ENCODE assay signal across 1 cellular context in genomic region chr1:114081145-114082046, GRCh38.
TF ChIP-seq lines count a peak whose summit lies in the region.

No MANE protein-coding gene starts in this region.

TF ChIP-seq in H1, 55 proteins besides CTCF, POLR2A, EP300 and RAD21:
- no peak for TF ChIP-seq TEAD4 (IDR thresholded peaks at IDR 0.05; ENCODE audit: low read depth, low read length)
- no peak for TF ChIP-seq MAFK (IDR thresholded peaks at IDR 0.05; ENCODE audit: low read depth, low read length)
- TF ChIP-seq KDM5A (IDR thresholded peaks at IDR 0.05; ENCODE audit: low read length), result no peak
- no peak for TF ChIP-seq CREB1 (IDR thresholded peaks at IDR 0.05)
- TF ChIP-seq RFX5 (IDR thresholded peaks at IDR 0.05; ENCODE audit: borderline replicate concordance, low read depth, low read length), result no peak
- TF ChIP-seq, protein P1, sequence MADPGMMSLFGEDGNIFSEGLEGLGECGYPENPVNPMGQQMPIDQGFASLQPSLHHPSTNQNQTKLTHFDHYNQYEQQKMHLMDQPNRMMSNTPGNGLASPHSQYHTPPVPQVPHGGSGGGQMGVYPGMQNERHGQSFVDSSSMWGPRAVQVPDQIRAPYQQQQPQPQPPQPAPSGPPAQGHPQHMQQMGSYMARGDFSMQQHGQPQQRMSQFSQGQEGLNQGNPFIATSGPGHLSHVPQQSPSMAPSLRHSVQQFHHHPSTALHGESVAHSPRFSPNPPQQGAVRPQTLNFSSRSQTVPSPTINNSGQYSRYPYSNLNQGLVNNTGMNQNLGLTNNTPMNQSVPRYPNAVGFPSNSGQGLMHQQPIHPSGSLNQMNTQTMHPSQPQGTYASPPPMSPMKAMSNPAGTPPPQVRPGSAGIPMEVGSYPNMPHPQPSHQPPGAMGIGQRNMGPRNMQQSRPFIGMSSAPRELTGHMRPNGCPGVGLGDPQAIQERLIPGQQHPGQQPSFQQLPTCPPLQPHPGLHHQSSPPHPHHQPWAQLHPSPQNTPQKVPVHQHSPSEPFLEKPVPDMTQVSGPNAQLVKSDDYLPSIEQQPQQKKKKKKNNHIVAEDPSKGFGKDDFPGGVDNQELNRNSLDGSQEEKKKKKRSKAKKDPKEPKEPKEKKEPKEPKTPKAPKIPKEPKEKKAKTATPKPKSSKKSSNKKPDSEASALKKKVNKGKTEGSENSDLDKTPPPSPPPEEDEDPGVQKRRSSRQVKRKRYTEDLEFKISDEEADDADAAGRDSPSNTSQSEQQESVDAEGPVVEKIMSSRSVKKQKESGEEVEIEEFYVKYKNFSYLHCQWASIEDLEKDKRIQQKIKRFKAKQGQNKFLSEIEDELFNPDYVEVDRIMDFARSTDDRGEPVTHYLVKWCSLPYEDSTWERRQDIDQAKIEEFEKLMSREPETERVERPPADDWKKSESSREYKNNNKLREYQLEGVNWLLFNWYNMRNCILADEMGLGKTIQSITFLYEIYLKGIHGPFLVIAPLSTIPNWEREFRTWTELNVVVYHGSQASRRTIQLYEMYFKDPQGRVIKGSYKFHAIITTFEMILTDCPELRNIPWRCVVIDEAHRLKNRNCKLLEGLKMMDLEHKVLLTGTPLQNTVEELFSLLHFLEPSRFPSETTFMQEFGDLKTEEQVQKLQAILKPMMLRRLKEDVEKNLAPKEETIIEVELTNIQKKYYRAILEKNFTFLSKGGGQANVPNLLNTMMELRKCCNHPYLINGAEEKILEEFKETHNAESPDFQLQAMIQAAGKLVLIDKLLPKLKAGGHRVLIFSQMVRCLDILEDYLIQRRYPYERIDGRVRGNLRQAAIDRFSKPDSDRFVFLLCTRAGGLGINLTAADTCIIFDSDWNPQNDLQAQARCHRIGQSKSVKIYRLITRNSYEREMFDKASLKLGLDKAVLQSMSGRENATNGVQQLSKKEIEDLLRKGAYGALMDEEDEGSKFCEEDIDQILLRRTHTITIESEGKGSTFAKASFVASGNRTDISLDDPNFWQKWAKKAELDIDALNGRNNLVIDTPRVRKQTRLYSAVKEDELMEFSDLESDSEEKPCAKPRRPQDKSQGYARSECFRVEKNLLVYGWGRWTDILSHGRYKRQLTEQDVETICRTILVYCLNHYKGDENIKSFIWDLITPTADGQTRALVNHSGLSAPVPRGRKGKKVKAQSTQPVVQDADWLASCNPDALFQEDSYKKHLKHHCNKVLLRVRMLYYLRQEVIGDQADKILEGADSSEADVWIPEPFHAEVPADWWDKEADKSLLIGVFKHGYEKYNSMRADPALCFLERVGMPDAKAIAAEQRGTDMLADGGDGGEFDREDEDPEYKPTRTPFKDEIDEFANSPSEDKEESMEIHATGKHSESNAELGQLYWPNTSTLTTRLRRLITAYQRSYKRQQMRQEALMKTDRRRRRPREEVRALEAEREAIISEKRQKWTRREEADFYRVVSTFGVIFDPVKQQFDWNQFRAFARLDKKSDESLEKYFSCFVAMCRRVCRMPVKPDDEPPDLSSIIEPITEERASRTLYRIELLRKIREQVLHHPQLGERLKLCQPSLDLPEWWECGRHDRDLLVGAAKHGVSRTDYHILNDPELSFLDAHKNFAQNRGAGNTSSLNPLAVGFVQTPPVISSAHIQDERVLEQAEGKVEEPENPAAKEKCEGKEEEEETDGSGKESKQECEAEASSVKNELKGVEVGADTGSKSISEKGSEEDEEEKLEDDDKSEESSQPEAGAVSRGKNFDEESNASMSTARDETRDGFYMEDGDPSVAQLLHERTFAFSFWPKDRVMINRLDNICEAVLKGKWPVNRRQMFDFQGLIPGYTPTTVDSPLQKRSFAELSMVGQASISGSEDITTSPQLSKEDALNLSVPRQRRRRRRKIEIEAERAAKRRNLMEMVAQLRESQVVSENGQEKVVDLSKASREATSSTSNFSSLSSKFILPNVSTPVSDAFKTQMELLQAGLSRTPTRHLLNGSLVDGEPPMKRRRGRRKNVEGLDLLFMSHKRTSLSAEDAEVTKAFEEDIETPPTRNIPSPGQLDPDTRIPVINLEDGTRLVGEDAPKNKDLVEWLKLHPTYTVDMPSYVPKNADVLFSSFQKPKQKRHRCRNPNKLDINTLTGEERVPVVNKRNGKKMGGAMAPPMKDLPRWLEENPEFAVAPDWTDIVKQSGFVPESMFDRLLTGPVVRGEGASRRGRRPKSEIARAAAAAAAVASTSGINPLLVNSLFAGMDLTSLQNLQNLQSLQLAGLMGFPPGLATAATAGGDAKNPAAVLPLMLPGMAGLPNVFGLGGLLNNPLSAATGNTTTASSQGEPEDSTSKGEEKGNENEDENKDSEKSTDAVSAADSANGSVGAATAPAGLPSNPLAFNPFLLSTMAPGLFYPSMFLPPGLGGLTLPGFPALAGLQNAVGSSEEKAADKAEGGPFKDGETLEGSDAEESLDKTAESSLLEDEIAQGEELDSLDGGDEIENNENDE (IDR thresholded peaks at IDR 0.05; ENCODE audit: insufficient replicate concordance, low read length), result no peak
- no peak for TF ChIP-seq PHF8 (conservative IDR thresholded peaks at IDR 0.05; ENCODE audit: low read depth, low read length)
- no peak for TF ChIP-seq HDAC2 (IDR thresholded peaks at IDR 0.05; ENCODE audit: borderline replicate concordance in 1 of 2, low read depth in 2 of 2, low read length in 2 of 2)
- TF ChIP-seq CHD1 (IDR thresholded peaks at IDR 0.05; ENCODE audit: low read depth, low read length), result no peak
- TF ChIP-seq E2F6 (IDR thresholded peaks at IDR 0.05), result no peak
- no peak for TF ChIP-seq HDAC6 (IDR thresholded peaks at IDR 0.05; ENCODE audit: low read depth, low read length)
- no peak for TF ChIP-seq TAF1 (IDR thresholded peaks at IDR 0.05; ENCODE audit: low read depth, low read length)
- no peak for TF ChIP-seq ATF3 (IDR thresholded peaks at IDR 0.05; ENCODE audit: insufficient read depth, low read depth, low read length)
- no peak for TF ChIP-seq BCL11A (IDR thresholded peaks at IDR 0.05; ENCODE audit: low read depth in 2 of 2, low read length in 2 of 2)
- no peak for TF ChIP-seq BACH1 (IDR thresholded peaks at IDR 0.05; ENCODE audit: low read length)
- no peak for TF ChIP-seq TAF7 (optimal IDR thresholded peaks at IDR 0.05; ENCODE audit: borderline replicate concordance, low read depth, low read length)
- no peak for TF ChIP-seq GTF2F1 (IDR thresholded peaks at IDR 0.05; ENCODE audit: borderline replicate concordance, low read depth, low read length)
- TF ChIP-seq GABPA (IDR thresholded peaks at IDR 0.05; ENCODE audit: borderline replicate concordance, insufficient read depth, low read length), result no peak
